Comparison of ENCODE assay signal across 2 cellular contexts in genomic region chr7:143264196-143264568, GRCh38. TPM values are rescaled to one million over a fixed set of nuclear protein-coding genes. Genes with fewer than 3 reads are reported as not detected.
DNase-seq lines count a peak whose midpoint lies in the region; TF ChIP-seq lines count a peak whose summit lies in the region.
"Not testable (repeated sequence)": the region's sequence is repeated elsewhere in the genome, so short reads cannot be mapped to it uniquely, and the experiment has no call there.

No MANE protein-coding gene starts in this region.

- not testable (repeated sequence) for H3K4me1 ChIP-seq in GM23248 (ENCODE audit: insufficient read depth)
- peaks cover 0 to 17% of the 10 kb centered on the region in 2 donors for H3K4me1 ChIP-seq in right atrium auricular region

- WGBS in GM23248 (ENCODE audit: low coverage in 1 of 2, low lambda C conversion rate in 2 of 2, missing lambda C conversion rate in 2 of 2), 2 experiments, result 48 to 49% methylated on average over 15 of the region's 15 CpGs

- peaks cover 12% of the 10 kb centered on the region for H3K79me2 ChIP-seq in GM23248 (ENCODE audit: insufficient read depth)

- H3K9ac ChIP-seq in GM23248, result peak overlapping the region; percentile 84

- in situ Hi-C loops in GM23248 (cut with MboI), result not testable (repeated sequence)

- DNase-seq in GM23248; right atrium auricular region (ENCODE audit: low spot score): not testable (repeated sequence)

- H4K20me1 ChIP-seq in GM23248 (ENCODE audit: insufficient read depth), result not testable (repeated sequence)

- not testable (repeated sequence) for H3K27me3 ChIP-seq in GM23248 (replicated peaks; ENCODE audit: insufficient read depth); right atrium auricular region

- TF ChIP-seq CTCF in right atrium auricular region (IDR thresholded peaks at IDR 0.05), result not testable (repeated sequence)

- H3F3A ChIP-seq in GM23248 (ENCODE audit: insufficient read depth), result not testable (repeated sequence)

- H3K4me2 ChIP-seq in GM23248 (ENCODE audit: unreplicated experiment), result peak overlapping the region; percentile 96

- H3K9me3 ChIP-seq in GM23248 (ENCODE audit: low read depth); right atrium auricular region: not testable (repeated sequence)

- H3K4me3 ChIP-seq in GM23248 (peak overlapping the region; percentile 95), right atrium auricular region (peak overlapping the region; percentile 70 to 93)

- not testable (repeated sequence) for H3K9me2 ChIP-seq in GM23248 (ENCODE audit: insufficient read depth)

- H3K36me3 ChIP-seq in GM23248 (ENCODE audit: low read depth), result peaks cover 15% of the 10 kb centered on the region; the same call in 1 of the 2 replicates
- H3K36me3 ChIP-seq in right atrium auricular region, result peaks cover 20% of the 10 kb centered on the region

- not testable (repeated sequence) for H3K27ac ChIP-seq in GM23248
- H3K27ac ChIP-seq in right atrium auricular region, result peak overlapping the region; percentile 84 to 86

- peak overlapping the region; percentile 95 for H2AFZ ChIP-seq in GM23248

RNA-seq across cellular contexts. Expression of gene GSTK1, which starts 0.9 kb away (rescaled TPM):
- 119 and 132 TPM in 2 replicates for total RNA-seq in GM23248 (2014; rRNA removed; shearing (Covaris generic))
- 149 and 153 TPM in 2 replicates for polyA plus RNA-seq in GM23248 (2016; fragmentation: Nextera tagmentation; extraction: Ambion mirVana)
- total RNA-seq in right atrium auricular region, result 100 to 1,000 TPM; 169 to 270 TPM

RNA-seq across cellular contexts. Expression of gene TMEM139, which starts 20.6 kb away (rescaled TPM):
- total RNA-seq in GM23248 (2014; rRNA removed; shearing (Covaris generic)), result not detected in 2 replicates
- polyA plus RNA-seq in GM23248 (2016; fragmentation: Nextera tagmentation; extraction: Ambion mirVana), result not detected in 2 replicates
- total RNA-seq in right atrium auricular region, result 10 to 100 TPM in 1 of 2 donors, 1 to 10 TPM in 1; 7.8 to 12.3 TPM

RNA-seq across cellular contexts. Expression of gene CASP2, which starts 24.0 kb away (rescaled TPM):
- total RNA-seq in GM23248 (2014; rRNA removed; shearing (Covaris generic)), result 9.2 and 12.9 TPM in 2 replicates
- 12.4 and 13.1 TPM in 2 replicates for polyA plus RNA-seq in GM23248 (2016; fragmentation: Nextera tagmentation; extraction: Ambion mirVana)
- total RNA-seq in right atrium auricular region, result 1 to 10 TPM; 5.2 to 7.6 TPM

RNA-seq across cellular contexts. Expression of gene TAS2R40, which starts 42.3 kb away (rescaled TPM):
- total RNA-seq in GM23248 (2014; rRNA removed; shearing (Covaris generic)), result not detected in 2 replicates
- not detected in 2 replicates for polyA plus RNA-seq in GM23248 (2016; fragmentation: Nextera tagmentation; extraction: Ambion mirVana)
- not detected for total RNA-seq in right atrium auricular region

RNA-seq across cellular contexts. Expression of gene CLCN1, which starts 51.7 kb away (rescaled TPM):
- total RNA-seq in GM23248 (2014; rRNA removed; shearing (Covaris generic)), result not detected in 2 replicates
- polyA plus RNA-seq in GM23248 (2016; fragmentation: Nextera tagmentation; extraction: Ambion mirVana), result not detected in 2 replicates
- not detected for total RNA-seq in right atrium auricular region
